Comparison of ENCODE assay signal across 24 cellular contexts in the genomic region with DNA sequence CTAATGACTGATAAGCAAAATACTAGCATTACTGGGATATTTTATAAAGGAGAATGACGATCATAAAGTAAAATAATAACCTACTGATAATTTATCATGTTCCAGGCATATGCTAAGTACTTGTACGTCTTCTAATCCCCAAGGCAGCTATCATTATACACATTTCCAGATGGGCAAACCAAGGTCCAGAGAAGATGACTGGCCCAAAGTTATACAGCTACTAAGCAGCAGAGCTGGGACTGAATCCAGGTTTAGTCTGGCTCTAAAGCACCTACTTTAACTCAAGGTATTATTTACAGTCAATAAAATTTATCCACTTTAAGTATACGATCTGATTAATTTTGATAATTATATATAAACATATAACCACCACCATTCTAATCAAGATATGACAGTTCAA.
A peak's percentile ranks its signal among the peaks of the same experiment; 100 is the strongest.
DNase-seq lines count a peak whose midpoint lies in the region; ATAC-seq and TF ChIP-seq lines count a peak whose summit lies in the region.
"Had no signal": no experiment of that assay in that cellular context is flagged by ENCODE, and none has a peak within 500 bp of the region (broad histone marks: within the 10 kb centered on the region; RNA-seq: fewer than 3 reads in every experiment).

No MANE protein-coding gene starts in this region.

- no peaks in the 10 kb centered on the region for H3K9me3 ChIP-seq in colonic mucosa

- TF ChIP-seq CTCF in fibroblast of the aortic adventitia (IDR thresholded peaks at IDR 0.05; ENCODE audit: insufficient read depth, low read length) (no peak), colonic mucosa (IDR thresholded peaks at IDR 0.05) (no peak)

- DNase-seq in NCI-H2196 treated with DMSO at 0.1 percent for 48 hours (lab: John Stamatoyannopoulos, UW; ENCODE audit: unreplicated experiment): peak; percentile 3
- DNase-seq in NCI-H2196 (lab: John Stamatoyannopoulos, UW; ENCODE audit: unreplicated experiment): no peak
- peak; percentile 14 to 41 for DNase-seq in NCI-H446 (lab: John Stamatoyannopoulos, UW)
- DNase-seq in fibroblast of the aortic adventitia (ENCODE audit: low read depth): peak; percentile 55
- DNase-seq in stromal cell of bone marrow (ENCODE audit: low read depth): peak; percentile 13
- DNase-seq in colonic mucosa: no peak
- DNase-seq: BE2C; DND-41; MM.1S; NCI-H1048; NCI-H1436 treated with DMSO at 0.1 percent for 48 hours; NCI-H1930; NCI-H345; NK-92 treated with Interleukin-12 subunit alpha and Interleukin-12 subunit beta, amount 100 ng/mL, for 24 hours; T-cell had no signal

- H3K27ac ChIP-seq in colonic mucosa: no peak overlapping the region
- H3K27ac ChIP-seq: HL-60 had no signal

- no peak overlapping the region for H3K9ac ChIP-seq in colonic mucosa (ENCODE audit: low read depth in 2 of 2, low read length in 2 of 2)

- H3K4me3 ChIP-seq in fibroblast of the aortic adventitia (ENCODE audit: low read depth, low read length) (no peak overlapping the region), colonic mucosa (no peak overlapping the region)
- H3K4me3 ChIP-seq: GM12878, GM23338, HAP-1, K562 had no signal

- no peaks in the 10 kb centered on the region for H3K4me1 ChIP-seq in colonic mucosa
- H3K4me1 ChIP-seq: BE2C, HAP-1 had no signal

- H3K36me3 ChIP-seq in colonic mucosa: no peaks in the 10 kb centered on the region
- H3K36me3 ChIP-seq: BE2C, HAP-1 had no signal

- no peaks in the 10 kb centered on the region for H3K27me3 ChIP-seq in colonic mucosa
- H3K27me3 ChIP-seq: BE2C had no signal

- ATAC-seq in GM21526 (IDR thresholded peaks at IDR 0.05; ENCODE audit: low FRiP score, unreplicated experiment): no peak
- ATAC-seq: GM12878, GM23338, HepG2, K562, Panc1, SK-N-SH treated with all-trans-retinoic acid at 6 μM for 48 hours, T-cell had no signal

- intact Hi-C loops in colonic mucosa (cut with DNase I): no loop called here

Comparison
In these comparisons a context has a peak if more than half of its experiments do, and no peak if none do; other contexts are left out.
1. DNase-seq: peak in NCI-H2196 treated with DMSO at 0.1 percent for 48 hours (single experiment), NCI-H446 (2 of 2), fibroblast of the aortic adventitia (single experiment) and stromal cell of bone marrow (single experiment); none in NCI-H2196 (single experiment) and colonic mucosa (single experiment).